In genomic region chr17:7491583-7491982, GRCh38 we compare ENCODE assay signal across 1 cellular context.
TF ChIP-seq lines count a peak whose summit lies in the region.

No MANE protein-coding gene starts in this region.

TF ChIP-seq in liver, 16 proteins besides CTCF, POLR2A, EP300 and RAD21:
- TF ChIP-seq HNF4A (conservative IDR thresholded peaks at IDR 0.05) = peak; percentile 58 to 69
- TF ChIP-seq FOXA1 (IDR thresholded peaks at IDR 0.05) = no peak
- TF ChIP-seq YY1 (IDR thresholded peaks at IDR 0.05) = no peak
